10 cellular contexts compared by ENCODE assay signal in the genomic region with DNA sequence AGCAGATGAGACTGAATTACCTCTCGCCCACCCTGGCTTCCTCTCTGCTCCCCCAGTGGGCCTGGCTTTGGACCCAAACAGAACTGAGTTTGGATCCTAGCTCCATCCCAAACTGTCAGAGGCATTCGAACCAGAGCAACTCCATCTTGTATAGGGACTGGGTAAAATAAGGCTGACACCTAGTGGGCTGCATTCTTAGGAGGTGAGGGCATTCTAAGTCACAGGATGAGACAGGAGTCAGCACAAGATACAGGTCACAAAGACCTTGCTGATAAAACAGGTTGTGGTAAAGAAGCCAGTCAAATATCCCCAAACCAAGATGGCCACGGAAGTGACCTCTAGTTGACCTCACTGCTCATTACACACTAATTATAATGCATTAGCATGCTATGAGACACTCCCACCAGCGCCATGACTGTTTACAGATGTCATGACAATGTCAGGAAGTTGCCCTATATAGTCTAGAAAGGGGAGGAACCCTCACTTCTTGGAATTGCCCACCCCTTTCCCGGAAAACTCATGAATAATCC. TPM values are rescaled to one million over a fixed set of nuclear protein-coding genes. Genes with fewer than 3 reads are reported as not detected.
DNase-seq lines count a peak whose midpoint lies in the region; ATAC-seq and TF ChIP-seq lines count a peak whose summit lies in the region.
"Had no signal": no experiment of that assay in that cellular context is flagged by ENCODE, and none has a peak within 500 bp of the region (broad histone marks: within the 10 kb centered on the region; RNA-seq: fewer than 3 reads in every experiment).

No MANE protein-coding gene starts in this region.

- no peaks in the 10 kb centered on the region for H3K4me1 Mint-ChIP-seq in type B pancreatic cell (ENCODE audit: unreplicated experiment)

- in situ Hi-C loops in astrocyte of the spinal cord (cut with HindIII; ENCODE audit: low sequenced_read_pairs), result no loop called here

- H3K4me3 ChIP-seq in RWPE2 (ENCODE audit: severe bottlenecking) (no peak overlapping the region), astrocyte of the spinal cord (ENCODE audit: low read depth, low read length) (no peak overlapping the region), osteoblast (ENCODE audit: insufficient read depth, low read length) (no peak overlapping the region)
- H3K4me3 ChIP-seq: dorsolateral prefrontal cortex had no signal

- peak overlapping the region; percentile 2 for H2AFZ ChIP-seq in osteoblast (ENCODE audit: low read length)

- DNase-seq in RWPE2 (ENCODE audit: low spot score) (no peak), astrocyte of the spinal cord (ENCODE audit: low read depth, low spot score) (peak; percentile 13), osteoblast (ENCODE audit: insufficient read length, low spot score, missing footprints) (no peak), type B pancreatic cell (ENCODE audit: extremely low spot score, unreplicated experiment) (no peak)
- DNase-seq: dorsolateral prefrontal cortex had no signal

- H3K36me3 ChIP-seq in RWPE2 (ENCODE audit: low read depth), result no peaks in the 10 kb centered on the region
- H3K36me3 ChIP-seq in osteoblast (ENCODE audit: insufficient read depth, low read length), result no peaks in the 10 kb centered on the region
- H3K36me3 ChIP-seq: neutrophil had no signal

- peak; percentile 12 for TF ChIP-seq CTCF in GM12873 (IDR thresholded peaks at IDR 0.05; ENCODE audit: insufficient read depth, low read depth, low read length, missing control alignments)
- TF ChIP-seq CTCF in RWPE2 (IDR thresholded peaks at IDR 0.05; ENCODE audit: poor library complexity, severe bottlenecking), result peak; percentile 33
- peak; percentile 9 for TF ChIP-seq CTCF in astrocyte of the spinal cord (IDR thresholded peaks at IDR 0.05; ENCODE audit: low read depth, low read length)
- TF ChIP-seq CTCF in osteoblast (IDR thresholded peaks at IDR 0.05; ENCODE audit: extremely low read depth, low read depth, low read length), result no peak
- TF ChIP-seq CTCF in type B pancreatic cell (conservative IDR thresholded peaks at IDR 0.05), result no peak

- H3K36me3 Mint-ChIP-seq in type B pancreatic cell, result no peaks in the 10 kb centered on the region

- no peaks in the 10 kb centered on the region for H3K9me3 Mint-ChIP-seq in type B pancreatic cell

- 0 out of 3 replicates have a peak, but pooled peaks have one; percentile 45 for ATAC-seq in RWPE2 (ENCODE audit: low read depth)
- no peak for ATAC-seq in GM21526 (IDR thresholded peaks at IDR 0.05; ENCODE audit: low FRiP score, unreplicated experiment)
- ATAC-seq in GM18519 (IDR thresholded peaks at IDR 0.05; ENCODE audit: low FRiP score, unreplicated experiment), result no peak
- ATAC-seq in HG03045 (IDR thresholded peaks at IDR 0.05; ENCODE audit: unreplicated experiment), result no peak

- H3K27me3 Mint-ChIP-seq in type B pancreatic cell, result no peaks in the 10 kb centered on the region

- H3K4me3 Mint-ChIP-seq in type B pancreatic cell, result no peak overlapping the region

- H3K4me1 ChIP-seq in RWPE2 (ENCODE audit: insufficient read depth, poor library complexity, severe bottlenecking) (no peaks in the 10 kb centered on the region), osteoblast (ENCODE audit: insufficient read depth, low read length) (no peaks in the 10 kb centered on the region)

- H3K27me3 ChIP-seq in RWPE2 (ENCODE audit: insufficient read depth, poor library complexity, severe bottlenecking) (no peaks in the 10 kb centered on the region), osteoblast (ENCODE audit: insufficient read depth, low read length) (no peaks in the 10 kb centered on the region)
- H3K27me3 ChIP-seq: dorsolateral prefrontal cortex, neutrophil had no signal

- H3K27ac ChIP-seq in RWPE2 (ENCODE audit: poor library complexity, severe bottlenecking) (no peak overlapping the region), osteoblast (ENCODE audit: low read depth, low read length) (peak overlapping the region; percentile 25)
- H3K27ac ChIP-seq: dorsolateral prefrontal cortex, neutrophil had no signal

- no peaks in the 10 kb centered on the region for H3K79me2 ChIP-seq in osteoblast (ENCODE audit: insufficient read depth, low read length)

- no peaks in the 10 kb centered on the region for H4K20me1 ChIP-seq in osteoblast (ENCODE audit: insufficient read depth, low read length)

- H3K27ac Mint-ChIP-seq in type B pancreatic cell, result no peak overlapping the region

- H3K9me3 ChIP-seq in RWPE2 (ENCODE audit: severe bottlenecking) (no peaks in the 10 kb centered on the region), osteoblast (ENCODE audit: low read depth, low read length) (no peaks in the 10 kb centered on the region)
- H3K9me3 ChIP-seq: neutrophil had no signal

- H3K4me2 ChIP-seq in osteoblast (ENCODE audit: insufficient read depth, low read length), result no peak overlapping the region

RNA-seq across cellular contexts. Expression of a gene that starts 44.4 kb away (rescaled TPM):
- total RNA-seq in osteoblast (42.7 and 44.9 TPM in 2 replicates), type B pancreatic cell (ENCODE audit: low replicate concordance) (30.6 and 31.7 TPM in 2 replicates)

RNA-seq across cellular contexts. Expression of a gene that starts 44.8 kb away (rescaled TPM):
- 26.2 and 33.7 TPM in 2 replicates for total RNA-seq in osteoblast
- 12.9 and 13.5 TPM in 2 replicates for total RNA-seq in type B pancreatic cell (ENCODE audit: low replicate concordance)

Comparison
In these comparisons a context has a peak if more than half of its experiments do, and no peak if none do; other contexts are left out.
1. CTCF ChIP-seq: peak in GM12873 (single experiment), RWPE2 (single experiment) and astrocyte of the spinal cord (single experiment); none in osteoblast (single experiment) and type B pancreatic cell (single experiment).